In genomic region chr4:37068580-37068979, GRCh38 we compare ENCODE assay signal across 21 cellular contexts.
DNase-seq lines count a peak whose midpoint lies in the region; ATAC-seq and TF ChIP-seq lines count a peak whose summit lies in the region.
"Had no signal": no experiment of that assay in that cellular context is flagged by ENCODE, and none has a peak within 500 bp of the region (broad histone marks: within the 10 kb centered on the region; RNA-seq: fewer than 3 reads in every experiment).

No MANE protein-coding gene starts in this region.

- POLR2A ChIA-PET in A673 (lab: Charles Lee; ENCODE audit: low non-redundant PET) = no interaction called here

- TF ChIP-seq CTCF in A673 (conservative IDR thresholded peaks at IDR 0.05; ENCODE audit: low read depth, low read length) (0 out of 2 replicates have a peak, but pooled peaks have one; percentile 28), GM12875 (IDR thresholded peaks at IDR 0.05; ENCODE audit: borderline replicate concordance, insufficient read depth, low read depth, low read length) (peak; percentile 32; the same call in 1 of the 2 replicates), glutamatergic neuron (IDR thresholded peaks at IDR 0.05; ENCODE audit: partially characterized antibody, unreplicated experiment) (no peak)

- no peaks in the 10 kb centered on the region for H3K9me3 ChIP-seq in A673 (ENCODE audit: low read depth, low read length, poor library complexity, severe bottlenecking)
- H3K9me3 ChIP-seq: SJSA1, upper lobe of left lung had no signal

- no peak overlapping the region for H3K27ac Mint-ChIP-seq in glutamatergic neuron (ENCODE audit: unreplicated experiment)
- H3K27ac Mint-ChIP-seq: activated CD4-positive, alpha-beta memory T cell treated with anti-CD3 and anti-CD28 coated beads for 36 hours had no signal

- ATAC-seq in HG03571 (IDR thresholded peaks at IDR 0.05; ENCODE audit: unreplicated experiment) (no peak), HG03469 (IDR thresholded peaks at IDR 0.05; ENCODE audit: unreplicated experiment) (no peak)

- BruUV-seq in A673 (replicated peaks; lab: Mats Ljungman, UMichigan) = no TSS peak

- no peaks in the 10 kb centered on the region for H3K36me3 ChIP-seq in A673 (ENCODE audit: insufficient read depth, low read length, poor library complexity, severe bottlenecking)
- H3K36me3 ChIP-seq: cardiac muscle cell, SJSA1, upper lobe of left lung had no signal

- H3K36me3 Mint-ChIP-seq in glutamatergic neuron (ENCODE audit: unreplicated experiment) = no peaks in the 10 kb centered on the region
- H3K36me3 Mint-ChIP-seq: activated CD4-positive, alpha-beta memory T cell treated with anti-CD3 and anti-CD28 coated beads for 36 hours had no signal

- intact Hi-C loops in A673 (cut with micrococcal nuclease; ENCODE audit: unreplicated experiment) = loop anchor here (10.0 kb wide), 1 partner anchor 316 kb away; no protein-coding TSS in a partner anchor

- DNase-seq in A673 (ENCODE audit: low spot score) = peak; percentile 2
- peak; percentile 10 for DNase-seq in OCI-M1 (lab: John Stamatoyannopoulos, UW)
- DNase-seq in glutamatergic neuron = peak; percentile 20
- DNase-seq in NCI-H2107 treated with DMSO at 0.1 percent for 48 hours (lab: John Stamatoyannopoulos, UW; ENCODE audit: unreplicated experiment) = no peak
- no peak for DNase-seq in NCI-H2029 (lab: John Stamatoyannopoulos, UW)
- DNase-seq: activated CD4-positive, alpha-beta memory T cell treated with anti-CD3 and anti-CD28 coated beads for 36 hours; COR-L47; effector memory CD4-positive, alpha-beta T cell; GF-D8; IMR-90; NCI-H1092 treated with DMSO at 0.1 percent for 48 hours; NCI-H2171 treated with DMSO at 0.1 percent for 48 hours; NK-92 treated with Interleukin-12 subunit alpha and Interleukin-12 subunit beta, amount 100 ng/mL, for 24 hours; stimulated activated naive CD4-positive, alpha-beta T cell; upper lobe of left lung had no signal

- no peaks in the 10 kb centered on the region for H3K27me3 Mint-ChIP-seq in glutamatergic neuron (ENCODE audit: unreplicated experiment)
- H3K27me3 Mint-ChIP-seq: activated CD4-positive, alpha-beta memory T cell treated with anti-CD3 and anti-CD28 coated beads for 36 hours had no signal

- H3K4me1 ChIP-seq in A673 (ENCODE audit: insufficient read depth, low read length, poor library complexity, severe bottlenecking) = no peaks in the 10 kb centered on the region
- H3K4me1 ChIP-seq: SJSA1, upper lobe of left lung had no signal

- no peaks in the 10 kb centered on the region for H3K4me1 Mint-ChIP-seq in glutamatergic neuron (ENCODE audit: low read depth, unreplicated experiment)

- CTCF ChIA-PET in A673 (lab: Charles Lee) = no interaction called here

- H3K4me3 Mint-ChIP-seq in glutamatergic neuron (ENCODE audit: unreplicated experiment) = no peak overlapping the region
- H3K4me3 Mint-ChIP-seq: activated CD4-positive, alpha-beta memory T cell treated with anti-CD3 and anti-CD28 coated beads for 36 hours had no signal

- H3K9me3 Mint-ChIP-seq in glutamatergic neuron (ENCODE audit: unreplicated experiment) = no peaks in the 10 kb centered on the region

- H3K27ac ChIP-seq in A673 (ENCODE audit: low read depth, low read length, poor library complexity, severe bottlenecking) = no peak overlapping the region
- H3K27ac ChIP-seq: cardiac muscle cell, SJSA1, upper lobe of left lung had no signal

- no peaks in the 10 kb centered on the region for H3K27me3 ChIP-seq in A673 (replicated peaks; ENCODE audit: insufficient read depth, low read depth, low read length, poor library complexity)
- H3K27me3 ChIP-seq: cardiac muscle cell, SJSA1, upper lobe of left lung had no signal

- H3K4me3 ChIP-seq in A673 (ENCODE audit: low read depth, low read length, poor library complexity, severe bottlenecking) = no peak overlapping the region
- no peak overlapping the region for H3K4me3 ChIP-seq in GM12875 (ENCODE audit: low read depth, low read length)
- H3K4me3 ChIP-seq: cardiac muscle cell, SJSA1, smooth muscle cell, upper lobe of left lung had no signal

Comparison
In these comparisons a context has a peak if more than half of its experiments do, and no peak if none do; other contexts are left out.
1. DNase-seq: peak in A673 (single experiment), OCI-M1 (single experiment) and glutamatergic neuron (single experiment); none in NCI-H2107 treated with DMSO at 0.1 percent for 48 hours (single experiment) and NCI-H2029 (single experiment).